ENCODE assay signal across 10 cellular contexts in genomic region chr11:32087602-32088001, GRCh38. TPM values are rescaled to one million over a fixed set of nuclear protein-coding genes. Genes with fewer than 3 reads are reported as not detected.
A peak's percentile ranks its signal among the peaks of the same experiment; 100 is the strongest.
DNase-seq lines count a peak whose midpoint lies in the region; ATAC-seq and TF ChIP-seq lines count a peak whose summit lies in the region.
"Had no signal": no experiment of that assay in that cellular context is flagged by ENCODE, and none has a peak within 500 bp of the region (broad histone marks: within the 10 kb centered on the region; RNA-seq: fewer than 3 reads in every experiment).

No MANE protein-coding gene starts in this region.

- H3K4me1 ChIP-seq in GM23248 (ENCODE audit: insufficient read depth) (peaks cover 29% of the 10 kb centered on the region), ovary (ENCODE audit: insufficient read depth) (peaks cover 16% of the 10 kb centered on the region)

- peak overlapping the region; percentile 52 for H3K4me3 ChIP-seq in GM23248
- peak overlapping the region; percentile 39 for H3K4me3 ChIP-seq in WI38 (ENCODE audit: low read depth, low read length)
- no peak overlapping the region for H3K4me3 ChIP-seq in foreskin fibroblast (ENCODE audit: low read depth in 1 of 2, low read length in 2 of 2)
- H3K4me3 ChIP-seq in ovary = no peak overlapping the region

- H3F3A ChIP-seq in GM23248 (ENCODE audit: insufficient read depth) = peaks cover 39% of the 10 kb centered on the region

- H3K9me3 ChIP-seq in GM23248 (ENCODE audit: low read depth) (no peaks in the 10 kb centered on the region), ovary (no peaks in the 10 kb centered on the region)

- H2AFZ ChIP-seq in GM23248 = 0 out of 2 replicates have a peak overlapping the region, but pooled peaks have one; percentile 23

- H3K4me2 ChIP-seq in GM23248 (ENCODE audit: unreplicated experiment) = peak overlapping the region; percentile 73

- ATAC-seq in GM21528 (IDR thresholded peaks at IDR 0.05; ENCODE audit: low FRiP score, unreplicated experiment) = no peak
- no peak for ATAC-seq in GM21526 (IDR thresholded peaks at IDR 0.05; ENCODE audit: low FRiP score, unreplicated experiment)
- no peak for ATAC-seq in HG03521 (IDR thresholded peaks at IDR 0.05; ENCODE audit: unreplicated experiment)
- ATAC-seq: T-helper 17 cell had no signal

- H3K9me2 ChIP-seq in GM23248 (ENCODE audit: insufficient read depth) = no peaks in the 10 kb centered on the region

- peak overlapping the region; percentile 82 for H3K27ac ChIP-seq in GM23248
- no peak overlapping the region for H3K27ac ChIP-seq in ovary

- H3K27me3 ChIP-seq in GM23248 (replicated peaks; ENCODE audit: insufficient read depth) (no peaks in the 10 kb centered on the region), ovary (no peaks in the 10 kb centered on the region)

- TF ChIP-seq POLR2A in ovary (IDR thresholded peaks at IDR 0.05) = no peak

- DNase-seq in AG08396 (ENCODE audit: low spot score) (peak; percentile 67), GM23248 (peak; percentile 55), foreskin fibroblast (peak; percentile 61 to 67), ovary (no peak)
- DNase-seq: NCI-H510A treated with DMSO at 0.1 percent for 48 hours, T-helper 17 cell had no signal

- no peak for TF ChIP-seq CTCF in WI38 (IDR thresholded peaks at IDR 0.05; ENCODE audit: low read depth, low read length)
- TF ChIP-seq CTCF in foreskin fibroblast (IDR thresholded peaks at IDR 0.05; ENCODE audit: low read depth, low read length) = no peak
- no peak for TF ChIP-seq CTCF in ovary (IDR thresholded peaks at IDR 0.05)

- 93 to 100% methylated on average over 1 of the region's 1 CpG for WGBS in GM23248 (ENCODE audit: low coverage in 1 of 2, low lambda C conversion rate in 2 of 2, missing lambda C conversion rate in 2 of 2), 2 experiments
- 70 to 77% (median 77%) methylated on average over 1 of the region's 1 CpG for WGBS in ovary, 3 donors

- in situ Hi-C loops in GM23248 (cut with MboI) = no loop called here

- H3K79me2 ChIP-seq in GM23248 (ENCODE audit: insufficient read depth) = peaks cover 13% of the 10 kb centered on the region

- TF ChIP-seq EP300 in ovary (IDR thresholded peaks at IDR 0.05) = no peak

- intact Hi-C loops in ovary (cut with DNase I) = no loop called here

- no peaks in the 10 kb centered on the region for H4K20me1 ChIP-seq in GM23248 (ENCODE audit: insufficient read depth)

- H3K36me3 ChIP-seq in GM23248 (ENCODE audit: low read depth) = no peaks in the 10 kb centered on the region
- H3K36me3 ChIP-seq in ovary = no peaks in the 10 kb centered on the region

- H3K9ac ChIP-seq in GM23248 = peak overlapping the region; percentile 48

RNA-seq across cellular contexts. Expression of gene RCN1, which starts 3.3 kb away (rescaled TPM):
- total RNA-seq in GM23248 (2014; rRNA removed; shearing (Covaris generic)) = 483 and 534 TPM in 2 replicates
- polyA plus RNA-seq in GM23248 (2016; fragmentation: Nextera tagmentation; extraction: Ambion mirVana) (557 and 558 TPM in 2 replicates), ovary (100 to 1,000 TPM in 1 of 2 donors, 10 to 100 TPM in 1; 79.9 to 221 TPM)
- 100 to 1,000 TPM in 1 of 7 donors, 10 to 100 TPM in 6; 49.7 to 125 (median 89.6) TPM for total RNA-seq in ovary

Comparison
In these comparisons a context has a peak if more than half of its experiments do, and no peak if none do; other contexts are left out.
1. DNase-seq: peak in AG08396 (single experiment), GM23248 (single experiment) and foreskin fibroblast (2 of 2); none in ovary (0 of 5).
2. H3K4me3 ChIP-seq: peak in GM23248 (single experiment) and WI38 (single experiment); none in foreskin fibroblast (0 of 2) and ovary (single experiment).